2 cellular contexts compared by ENCODE assay signal in genomic region chr3:21664996-21665395, GRCh38.
TF ChIP-seq lines count a peak whose summit lies in the region.

No MANE protein-coding gene starts in this region.

TF ChIP-seq in GM23338, 12 proteins besides CTCF, POLR2A, EP300 and RAD21:
- TF ChIP-seq JUNB (IDR thresholded peaks at IDR 0.05; ENCODE audit: unreplicated experiment) = no peak
- TF ChIP-seq CREB1 (CRISPR knock-in tag; IDR thresholded peaks at IDR 0.05; ENCODE audit: low read depth) = no peak
TF ChIP-seq in GM23338: peak in this region for 0.

TF ChIP-seq in H1, 55 proteins besides CTCF, POLR2A, EP300 and RAD21:
- TF ChIP-seq CTBP2 (IDR thresholded peaks at IDR 0.05; ENCODE audit: borderline replicate concordance, insufficient read depth, insufficient read length, low read length) (no peak), EGR1 (IDR thresholded peaks at IDR 0.05; ENCODE audit: borderline replicate concordance, low read depth, low read length) (no peak), TAF1 (IDR thresholded peaks at IDR 0.05; ENCODE audit: low read depth, low read length) (no peak), BRCA1 (IDR thresholded peaks at IDR 0.05; ENCODE audit: low read depth, low read length) (no peak), YY1 (IDR thresholded peaks at IDR 0.05; ENCODE audit: low read depth, low read length) (no peak), USF2 (IDR thresholded peaks at IDR 0.05; ENCODE audit: low read length) (no peak), NRF1 (IDR thresholded peaks at IDR 0.05; ENCODE audit: low read depth, low read length) (no peak)
